10 cellular contexts compared by ENCODE assay signal in genomic region chr21:29208666-29209059, GRCh38.
DNase-seq lines count a peak whose midpoint lies in the region; ATAC-seq and TF ChIP-seq lines count a peak whose summit lies in the region.
"Had no signal": no experiment of that assay in that cellular context is flagged by ENCODE, and none has a peak within 500 bp of the region (broad histone marks: within the 10 kb centered on the region; RNA-seq: fewer than 3 reads in every experiment).

No MANE protein-coding gene starts in this region.

- no peaks in the 10 kb centered on the region for H3K36me3 ChIP-seq in Peyer's patch

- no peak for TF ChIP-seq POLR2A in Peyer's patch (IDR thresholded peaks at IDR 0.05)

- intact Hi-C loops in sciatic nerve (cut with DNase I): no loop called here

- peaks cover 0 to 3% (median 0%) of the 10 kb centered on the region in 5 donors for H3K27me3 Mint-ChIP-seq in naive thymus-derived CD8-positive, alpha-beta T cell

- peak overlapping the region in 1 of 10 donors; percentile 14 for H3K27ac Mint-ChIP-seq in naive thymus-derived CD8-positive, alpha-beta T cell

- H3K4me1 Mint-ChIP-seq in naive thymus-derived CD8-positive, alpha-beta T cell: peaks cover 0 to 18% (median 0%) of the 10 kb centered on the region in 4 donors

- no peaks in the 10 kb centered on the region for H3K27me3 ChIP-seq in Peyer's patch

- H3K9me3 Mint-ChIP-seq in naive thymus-derived CD8-positive, alpha-beta T cell: peaks cover 0 to 4% (median 0%) of the 10 kb centered on the region in 9 donors

- POLR2A ChIA-PET in naive thymus-derived CD8-positive, alpha-beta T cell (lab: Charles Lee): no interaction called here

- H3K9me3 ChIP-seq in Peyer's patch: no peaks in the 10 kb centered on the region

- H3K4me1 ChIP-seq in Peyer's patch: no peaks in the 10 kb centered on the region

- H3K4me3 Mint-ChIP-seq in naive thymus-derived CD8-positive, alpha-beta T cell: peak overlapping the region in 1 of 10 donors; percentile 29

- TF ChIP-seq CTCF in Peyer's patch (IDR thresholded peaks at IDR 0.05): no peak

- peak overlapping the region in 1 of 4 donors; percentile 4 for H3K27ac ChIP-seq in Peyer's patch

- H3K36me3 Mint-ChIP-seq in naive thymus-derived CD8-positive, alpha-beta T cell: no peaks in the 10 kb centered on the region

- peak; percentile 76 for DNase-seq in GM04504 (ENCODE audit: low read depth)
- DNase-seq in RPMI7951 (ENCODE audit: low read depth): peak; percentile 59
- peak; percentile 88 for DNase-seq in fibroblast of gingiva (ENCODE audit: low read depth)
- no peak for DNase-seq in sciatic nerve (ENCODE audit: low spot score)
- no peak for DNase-seq in naive thymus-derived CD8-positive, alpha-beta T cell
- no peak for DNase-seq in Peyer's patch
- no peak for DNase-seq in inferior parietal cortex (ENCODE audit: extremely low spot score)
- DNase-seq: cerebellar nuclear complex, NCI-H526 had no signal

- no peak overlapping the region for H3K4me3 ChIP-seq in Peyer's patch

- ATAC-seq in sciatic nerve: peak; percentile 89
- ATAC-seq in naive thymus-derived CD8-positive, alpha-beta T cell: no peak
- ATAC-seq in GM19351 (IDR thresholded peaks at IDR 0.05; ENCODE audit: unreplicated experiment): no peak

Comparison
In these comparisons a context has a peak if more than half of its experiments do, and no peak if none do; other contexts are left out.
1. DNase-seq: peak in GM04504 (single experiment), RPMI7951 (single experiment) and fibroblast of gingiva (single experiment); none in sciatic nerve (single experiment), naive thymus-derived CD8-positive, alpha-beta T cell (0 of 10), Peyer's patch (0 of 3) and inferior parietal cortex (single experiment).